Comparison of ENCODE assay signal across 15 cellular contexts in the genomic region with DNA sequence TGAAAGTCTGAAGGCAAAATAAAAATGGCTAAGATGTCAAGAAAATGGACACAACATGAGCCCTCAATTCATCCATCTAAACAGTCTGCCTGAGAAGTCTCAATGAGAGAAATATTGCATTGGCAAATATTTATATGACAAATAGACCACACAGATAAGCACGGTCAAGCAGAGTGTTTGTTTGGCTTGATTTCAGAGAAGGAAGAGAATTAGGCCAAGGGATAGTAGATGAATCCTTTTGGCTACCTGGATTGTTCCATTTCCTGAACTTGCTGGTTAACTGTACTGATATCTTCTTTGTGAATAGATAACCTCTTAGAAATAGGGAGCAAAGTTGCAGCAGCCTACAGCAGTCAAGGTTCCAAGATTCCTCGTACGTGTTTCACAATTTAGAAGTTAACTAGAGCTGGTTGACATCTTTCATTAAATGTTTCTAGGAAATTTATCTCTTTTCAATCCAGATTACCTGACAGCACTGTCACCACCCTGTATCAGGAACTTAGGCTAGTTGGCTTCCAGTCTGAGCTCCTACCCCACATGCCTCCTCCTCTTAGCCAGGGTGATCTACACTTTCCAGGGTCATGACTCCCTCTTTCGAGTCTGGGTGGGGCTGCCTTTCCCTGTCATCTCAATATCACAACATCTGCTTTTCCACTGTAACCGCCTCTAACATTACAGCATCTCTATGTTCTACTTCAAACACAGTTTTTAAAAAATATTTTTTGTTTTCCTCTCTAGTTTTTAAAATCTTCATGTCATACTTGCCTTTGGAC.
DNase-seq lines count a peak whose midpoint lies in the region; ATAC-seq, FAIRE-seq and TF ChIP-seq lines count a peak whose summit lies in the region.
"Had no signal": no experiment of that assay in that cellular context is flagged by ENCODE, and none has a peak within 500 bp of the region (broad histone marks: within the 10 kb centered on the region; RNA-seq: fewer than 3 reads in every experiment).

No MANE protein-coding gene starts in this region.

- H3K79me2 ChIP-seq in astrocyte (ENCODE audit: insufficient read depth, low read length) = peaks cover 97% of the 10 kb centered on the region
- peaks cover under 1% of the 10 kb centered on the region for H3K79me2 ChIP-seq in HepG2 (ENCODE audit: insufficient read depth, low read length)

- H3K27me3 Mint-ChIP-seq in activated T-cell treated with anti-CD3 and anti-CD28 coated beads, Interleukin-2, amount 50 U/mL, for 24 hours = no peaks in the 10 kb centered on the region
- no peaks in the 10 kb centered on the region for H3K27me3 Mint-ChIP-seq in astrocyte (ENCODE audit: low read depth, unreplicated experiment)

- FAIRE-seq in astrocyte (lab: Jason Lieb, UNC) (no peak), HepG2 (lab: Jason Lieb, UNC) (no peak)
- FAIRE-seq: H54, islet of Langerhans had no signal

- H3K4me1 Mint-ChIP-seq in activated T-cell treated with anti-CD3 and anti-CD28 coated beads, Interleukin-2, amount 50 U/mL, for 24 hours (ENCODE audit: low read depth) = peaks cover 74% of the 10 kb centered on the region
- peaks cover 69% of the 10 kb centered on the region for H3K4me1 Mint-ChIP-seq in astrocyte (ENCODE audit: low read depth, unreplicated experiment)

- H4K20me1 ChIP-seq in astrocyte (ENCODE audit: insufficient read depth, low read length) (peaks cover 74% of the 10 kb centered on the region), HepG2 (ENCODE audit: insufficient read depth, low read length) (peaks cover 6% of the 10 kb centered on the region; the same call in 1 of the 2 replicates)

- H3K9ac ChIP-seq in astrocyte (ENCODE audit: low read length) (no peak overlapping the region), HepG2 (ENCODE audit: insufficient read depth, low read depth, low read length) (no peak overlapping the region), skeletal muscle satellite cell (ENCODE audit: low read depth, low read length) (peak overlapping the region; percentile 80)

- TF ChIP-seq CTCF in astrocyte (IDR thresholded peaks at IDR 0.05; ENCODE audit: insufficient read depth, low read depth, low read length) = no peak
- no peak for TF ChIP-seq CTCF in HepG2 (CRISPR knock-in tag; IDR thresholded peaks at IDR 0.05)
- no peak for TF ChIP-seq CTCF in esophagus muscularis mucosa (IDR thresholded peaks at IDR 0.05)

- H3K9me3 Mint-ChIP-seq in activated T-cell treated with anti-CD3 and anti-CD28 coated beads, Interleukin-2, amount 50 U/mL, for 24 hours = no peaks in the 10 kb centered on the region
- H3K9me3 Mint-ChIP-seq in astrocyte (ENCODE audit: unreplicated experiment) = no peaks in the 10 kb centered on the region
- H3K9me3 Mint-ChIP-seq: activated T-helper 1 cell treated with anti-CD3 and anti-CD28 coated beads, Interleukin-12 subunit alpha, Interleukin-12 subunit beta, Interleukin-2, Interleukin-4 antibody, amounts not matched to agents 30 ng/mL and 10 ng/mL and 1 ng/mL, durations not matched to agents 14 hours and 24 hours and 36 hours had no signal

- H3K4me3 ChIP-seq in astrocyte (ENCODE audit: insufficient read depth, low read depth, low read length) = no peak overlapping the region
- no peak overlapping the region for H3K4me3 ChIP-seq in HepG2 (replicated peaks in 1 of 3; ENCODE audit: insufficient read depth in 1 of 3, low read depth in 2 of 3, low read length in 3 of 3)
- H3K4me3 ChIP-seq in skeletal muscle satellite cell (ENCODE audit: low read length) = no peak overlapping the region
- no peak overlapping the region for H3K4me3 ChIP-seq in esophagus muscularis mucosa

- TF ChIP-seq EP300 in HepG2 (IDR thresholded peaks at IDR 0.05; ENCODE audit: low read depth in 2 of 2, low read length in 2 of 2) (no peak), HepG2 (CRISPR knock-in tag; IDR thresholded peaks at IDR 0.05; ENCODE audit: borderline replicate concordance) (no peak), esophagus muscularis mucosa (IDR thresholded peaks at IDR 0.05) (no peak)

- peak overlapping the region; percentile 8 for H3K27ac Mint-ChIP-seq in activated T-cell treated with anti-CD3 and anti-CD28 coated beads, Interleukin-2, amount 50 U/mL, for 24 hours
- H3K27ac Mint-ChIP-seq in astrocyte (ENCODE audit: unreplicated experiment) = peak overlapping the region; percentile 13
- H3K27ac Mint-ChIP-seq: activated T-helper 1 cell treated with anti-CD3 and anti-CD28 coated beads, Interleukin-12 subunit alpha, Interleukin-12 subunit beta, Interleukin-2, Interleukin-4 antibody, amounts not matched to agents 30 ng/mL and 10 ng/mL and 1 ng/mL, durations not matched to agents 14 hours and 24 hours and 36 hours had no signal

- no peak for DNase-seq in activated T-cell treated with anti-CD3 and anti-CD28 coated beads, Interleukin-2, amount 50 U/mL, for 24 hours
- DNase-seq in activated T-cell treated with anti-CD3 and anti-CD28 coated beads for 4 hours = no peak
- DNase-seq in astrocyte (ENCODE audit: low read depth) = no peak
- no peak for DNase-seq in HepG2 (ENCODE audit: low spot score)
- no peak for DNase-seq in esophagus muscularis mucosa (ENCODE audit: extremely low spot score)
- DNase-seq in kidney tubule cell (ENCODE audit: low spot score) = no peak
- no peak for DNase-seq in activated CD4-positive, alpha-beta T cell treated with anti-CD3 and anti-CD28 coated beads, Interleukin-2, amount 50 U/mL, for 48 hours
- DNase-seq: effector CD8-positive, alpha-beta T cell; NCI-H187 treated with DMSO at 0.1 percent for 48 hours; NCI-H69 had no signal

- POLR2A ChIA-PET in HepG2 (lab: Yijun Ruan, JAX) = no interaction called here

- no peak for ATAC-seq in HepG2

- no peak for TF ChIP-seq RAD21 in HepG2 (CRISPR knock-in tag; IDR thresholded peaks at IDR 0.05)

- H3K27ac ChIP-seq in astrocyte (ENCODE audit: low read depth, low read length) = no peak overlapping the region
- no peak overlapping the region for H3K27ac ChIP-seq in HepG2 (ENCODE audit: extremely low read length, insufficient read depth, low read length)
- peak overlapping the region in 1 of 4 donors; percentile 5 for H3K27ac ChIP-seq in esophagus muscularis mucosa (replicated peaks in 1 of 4)
- H3K27ac ChIP-seq: RWPE1 had no signal

- no peak overlapping the region for H3K4me3 Mint-ChIP-seq in activated T-cell treated with anti-CD3 and anti-CD28 coated beads, Interleukin-2, amount 50 U/mL, for 24 hours
- H3K4me3 Mint-ChIP-seq in astrocyte (ENCODE audit: unreplicated experiment) = peak overlapping the region; percentile 78
- H3K4me3 Mint-ChIP-seq: activated T-helper 1 cell treated with anti-CD3 and anti-CD28 coated beads, Interleukin-12 subunit alpha, Interleukin-12 subunit beta, Interleukin-2, Interleukin-4 antibody, amounts not matched to agents 30 ng/mL and 10 ng/mL and 1 ng/mL, durations not matched to agents 14 hours and 24 hours and 36 hours had no signal

- H3K4me1 ChIP-seq in astrocyte (ENCODE audit: insufficient read depth, low read length) = peaks cover 22% of the 10 kb centered on the region
- H3K4me1 ChIP-seq in HepG2 (ENCODE audit: insufficient read depth, low read length) = no peaks in the 10 kb centered on the region
- H3K4me1 ChIP-seq in skeletal muscle satellite cell (ENCODE audit: control insufficient read depth, insufficient read depth, low read length) = peaks cover 65% of the 10 kb centered on the region
- peaks cover 59 to 93% (median 82%) of the 10 kb centered on the region in 4 donors for H3K4me1 ChIP-seq in esophagus muscularis mucosa

- no peak overlapping the region for H3K4me2 ChIP-seq in astrocyte (ENCODE audit: low read length)
- H3K4me2 ChIP-seq in HepG2 (ENCODE audit: low read depth, low read length) = no peak overlapping the region
- H3K4me2 ChIP-seq in skeletal muscle satellite cell (ENCODE audit: low read length) = peak overlapping the region; percentile 44

- in situ Hi-C loops in HepG2 (cut with HindIII; ENCODE audit: extremely low pct_ligation_motif_present, low pct_unique_long_range_greater_than_20kb) = no loop called here

- 85% methylated on average over 5 of the region's 5 CpGs for WGBS in HepG2 (ENCODE audit: low lambda C conversion rate)
- 68% methylated on average over 5 of the region's 5 CpGs for WGBS in esophagus muscularis mucosa

- no peaks in the 10 kb centered on the region for H3K9me3 ChIP-seq in astrocyte (ENCODE audit: insufficient read depth, low read depth, low read length)
- no peaks in the 10 kb centered on the region for H3K9me3 ChIP-seq in HepG2 (ENCODE audit: low read length)
- H3K9me3 ChIP-seq in skeletal muscle satellite cell (replicated peaks; ENCODE audit: low read length) = no peaks in the 10 kb centered on the region
- H3K9me3 ChIP-seq in esophagus muscularis mucosa = no peaks in the 10 kb centered on the region

- H3K36me3 Mint-ChIP-seq in activated T-cell treated with anti-CD3 and anti-CD28 coated beads, Interleukin-2, amount 50 U/mL, for 24 hours (ENCODE audit: low read depth) = peaks cover 59% of the 10 kb centered on the region
- H3K36me3 Mint-ChIP-seq in astrocyte (ENCODE audit: low read depth, unreplicated experiment) = peaks cover 19% of the 10 kb centered on the region

- TF ChIP-seq POLR2A in HepG2 (IDR thresholded peaks at IDR 0.05; ENCODE audit: insufficient read depth in 1 of 2, low read depth in 2 of 2, low read length in 2 of 2) (no peak), esophagus muscularis mucosa (IDR thresholded peaks at IDR 0.05; ENCODE audit: low read depth) (no peak)

- H2AFZ ChIP-seq in astrocyte (ENCODE audit: low read depth, low read length) (no peak overlapping the region), HepG2 (ENCODE audit: low read length) (no peak overlapping the region)

- CTCF ChIA-PET in HepG2 (lab: Yijun Ruan, JAX; ENCODE audit: low intra/inter-chr PET ratio, low total read pairs) = no interaction called here

- H3K27me3 ChIP-seq in astrocyte (ENCODE audit: insufficient read depth, low read length) (no peaks in the 10 kb centered on the region), HepG2 (ENCODE audit: control insufficient read depth in 1 of 2, insufficient read depth in 2 of 2, low read length in 2 of 2) (no peaks in the 10 kb centered on the region), skeletal muscle satellite cell (ENCODE audit: control insufficient read depth, insufficient read depth, low read length) (no peaks in the 10 kb centered on the region), esophagus muscularis mucosa (no peaks in the 10 kb centered on the region)

- H3K36me3 ChIP-seq in astrocyte (ENCODE audit: insufficient read depth, low read length) = peaks cover 12% of the 10 kb centered on the region
- peaks cover 8 to 27% of the 10 kb centered on the region in 2 experiments; a peak in 4 of 5 replicates for H3K36me3 ChIP-seq in HepG2 (replicated peaks in 1 of 2; ENCODE audit: control insufficient read depth in 1 of 2, insufficient read depth in 2 of 2, low read length in 2 of 2)
- H3K36me3 ChIP-seq in skeletal muscle satellite cell (ENCODE audit: insufficient read depth, low read length) = peaks cover 13% of the 10 kb centered on the region
- no peaks in the 10 kb centered on the region for H3K36me3 ChIP-seq in esophagus muscularis mucosa

- TSS peak; percentile 17 for BruUV-seq in HepG2 (replicated peaks; lab: Mats Ljungman, UMichigan)

- intact Hi-C loops in HepG2 (cut with micrococcal nuclease; ENCODE audit: unreplicated experiment) = no loop called here
- intact Hi-C loops in esophagus muscularis mucosa (cut with DNase I) = no loop called here

TF ChIP-seq in HepG2, 621 proteins besides CTCF, POLR2A, EP300 and RAD21 (continues in another document):
- no peak for TF ChIP-seq PRMT3 (CRISPR knock-in tag; IDR thresholded peaks at IDR 0.05; ENCODE audit: borderline replicate concordance, low read depth)
- no peak for TF ChIP-seq ZNF879 (CRISPR knock-in tag; IDR thresholded peaks at IDR 0.05)
- TF ChIP-seq SALL1 (CRISPR knock-in tag; IDR thresholded peaks at IDR 0.05) = no peak
